In genomic region chr12:121820056-121820455, GRCh38 we compare ENCODE assay signal across 23 cellular contexts. TPM values are rescaled to one million over a fixed set of nuclear protein-coding genes. Genes with fewer than 3 reads are reported as not detected.
DNase-seq lines count a peak whose midpoint lies in the region; ATAC-seq, FAIRE-seq and TF ChIP-seq lines count a peak whose summit lies in the region.
"Had no signal": no experiment of that assay in that cellular context is flagged by ENCODE, and none has a peak within 500 bp of the region (broad histone marks: within the 10 kb centered on the region; RNA-seq: fewer than 3 reads in every experiment).

No MANE protein-coding gene starts in this region.

- TF ChIP-seq CTCF in 22Rv1 (IDR thresholded peaks at IDR 0.05), result no peak
- no peak for TF ChIP-seq CTCF in RWPE1 (conservative IDR thresholded peaks at IDR 0.05; ENCODE audit: low read depth)

- H3K79me1 ChIP-seq in neuronal stem cell (ENCODE audit: low read depth, low read length), result peaks cover 6% of the 10 kb centered on the region

- DNase-seq in GM12891 (ENCODE audit: insufficient read length, low spot score) (no peak), RWPE1 (ENCODE audit: low spot score) (no peak), neuronal stem cell (ENCODE audit: low spot score) (no peak), NCI-H510A treated with DMSO at 0.1 percent for 48 hours (lab: John Stamatoyannopoulos, UW) (no peak), A172 (ENCODE audit: low spot score) (no peak)
- DNase-seq: C1 segment of cervical spinal cord, Calu3, COR-L47, DMS53, DMS79 treated with DMSO at 0.1 percent for 48 hours, GF-D8, GM23248, H7, HFFc6 had no signal

- no peak overlapping the region for H4K91ac ChIP-seq in neuronal stem cell (ENCODE audit: low read depth, low read length, poor library complexity)

- peak; percentile 23 for FAIRE-seq in GM12891 (lab: Jason Lieb, UNC)
- FAIRE-seq: A204.1, GM12892, H1 had no signal

- CTCF ChIA-PET in RWPE1 (lab: Yijun Ruan, JAX), result interaction anchor here (1.3 kb wide), 1 partner anchor 26 kb away, joined by 3 read pairs; the partner anchor contains the start of gene RHOF

- H3K27ac ChIP-seq in 22Rv1, result 0 out of 2 replicates have a peak overlapping the region, but pooled peaks have one; percentile 14
- 0 out of 2 replicates have a peak overlapping the region, but pooled peaks have one; percentile 6 for H3K27ac ChIP-seq in RWPE1
- H3K27ac ChIP-seq in neuronal stem cell (replicated peaks; ENCODE audit: low read length), result no peak overlapping the region
- H3K27ac ChIP-seq: GM23248 had no signal

- H2BK12ac ChIP-seq in neuronal stem cell (ENCODE audit: low read length), result no peak overlapping the region

- peak overlapping the region; percentile 6 for H3K23ac ChIP-seq in neuronal stem cell (ENCODE audit: low read depth, low read length, poor library complexity)

- no peak overlapping the region for H3K14ac ChIP-seq in neuronal stem cell (ENCODE audit: low read length)

- POLR2A ChIA-PET in RWPE1 (lab: Yijun Ruan, JAX; ENCODE audit: low non-redundant PET), result no interaction called here

- no CpG with 5 or more reads among the region's 7 CpGs for WGBS in neuronal stem cell (ENCODE audit: extremely low coverage in 2 of 2, insufficient read length in 2 of 2, insufficient replicate concordance in 1 of 2), 2 donors

- ATAC-seq in HG03521 (IDR thresholded peaks at IDR 0.05; ENCODE audit: unreplicated experiment), result no peak
- ATAC-seq: HCT116 had no signal

- no peak overlapping the region for H3K4me3 ChIP-seq in neuronal stem cell (ENCODE audit: low read length in 2 of 2)
- H3K4me3 ChIP-seq: GM23248 had no signal

- H3K27me3 ChIP-seq in neuronal stem cell (ENCODE audit: control insufficient read depth in 3 of 3, insufficient read depth in 3 of 3, low read depth in 1 of 3, low read length in 3 of 3), result no peaks in the 10 kb centered on the region
- H3K27me3 ChIP-seq: BE2C had no signal

- H3K9ac ChIP-seq in neuronal stem cell (ENCODE audit: low read depth, low read length, poor library complexity), result peak overlapping the region; percentile 24
- H3K9ac ChIP-seq: GM23248 had no signal

- no peak overlapping the region for H2BK5ac ChIP-seq in neuronal stem cell (ENCODE audit: low read length)

- H3K9me3 ChIP-seq in neuronal stem cell (replicated peaks in 1 of 2; ENCODE audit: control insufficient read depth in 2 of 2, insufficient read depth in 1 of 2, low read depth in 1 of 2, low read length in 2 of 2), result no peaks in the 10 kb centered on the region
- H3K9me3 ChIP-seq: BE2C had no signal

- H3K4me1 ChIP-seq in neuronal stem cell (ENCODE audit: control insufficient read depth in 2 of 2, insufficient read depth in 1 of 2, low read depth in 1 of 2, low read length in 2 of 2), result no peaks in the 10 kb centered on the region
- H3K4me1 ChIP-seq: BE2C had no signal

- no peak overlapping the region for H4K8ac ChIP-seq in neuronal stem cell (ENCODE audit: low read depth, low read length)

- no peak overlapping the region for H3K18ac ChIP-seq in neuronal stem cell (ENCODE audit: low read length)

- H2AFZ ChIP-seq in neuronal stem cell (ENCODE audit: low read length), result no peak overlapping the region
- H2AFZ ChIP-seq: GM23248 had no signal

- no peak overlapping the region for H2BK15ac ChIP-seq in neuronal stem cell (ENCODE audit: low read length)

- peaks cover 50 to 87% of the 10 kb centered on the region in 2 donors for H3K36me3 ChIP-seq in neuronal stem cell (replicated peaks in 1 of 2; ENCODE audit: control insufficient read depth in 2 of 2, insufficient read depth in 2 of 2, low read length in 2 of 2)

- H2BK120ac ChIP-seq in neuronal stem cell (ENCODE audit: low read depth, low read length), result no peak overlapping the region

- H2AK5ac ChIP-seq in neuronal stem cell (ENCODE audit: low read depth, low read length), result no peak overlapping the region

- H3K4ac ChIP-seq in neuronal stem cell (ENCODE audit: low read length), result no peak overlapping the region

- H3K4me2 ChIP-seq in neuronal stem cell (ENCODE audit: insufficient read depth, low read length, poor library complexity, severe bottlenecking), result no peak overlapping the region

- no peak for TF ChIP-seq POLR2A in GM12891 (IDR thresholded peaks at IDR 0.05; ENCODE audit: low read depth, low read length)

TF ChIP-seq in GM12891, 5 proteins besides CTCF, POLR2A, EP300 and RAD21:
- TF ChIP-seq POU2F2 (IDR thresholded peaks at IDR 0.05; ENCODE audit: low read depth, low read length) (no peak), SPI1 (IDR thresholded peaks at IDR 0.05; ENCODE audit: low read depth, low read length) (no peak), TAF1 (IDR thresholded peaks at IDR 0.05; ENCODE audit: low read depth, low read length) (no peak), POLR2AphosphoS5 (IDR thresholded peaks at IDR 0.05; ENCODE audit: low read depth, low read length) (no peak), PAX5 (IDR thresholded peaks at IDR 0.05; ENCODE audit: insufficient read depth, low read length, severe bottlenecking) (no peak)

RNA-seq across cellular contexts. Expression of gene SETD1B, which starts 16.2 kb away (rescaled TPM):
- 3.1 TPM for polyA plus RNA-seq in GM12891 (2012; ENCODE audit: low read depth, missing spikeins)
- polyA plus RNA-seq in neuronal stem cell (2013, experiment 1 of 2), result 6.1 TPM
- polyA plus RNA-seq in neuronal stem cell (2013, experiment 2 of 2), result 6.2 TPM
- total RNA-seq in A172 (2014; rRNA removed; shearing (Covaris generic)), result 1.9 and 2.4 TPM in 2 replicates

RNA-seq across cellular contexts. Expression of gene RHOF, which starts 26.6 kb away (rescaled TPM):
- 34.6 TPM for polyA plus RNA-seq in GM12891 (2012; ENCODE audit: low read depth, missing spikeins)
- 16.5 TPM for polyA plus RNA-seq in neuronal stem cell (2013, experiment 1 of 2)
- 15.5 TPM for polyA plus RNA-seq in neuronal stem cell (2013, experiment 2 of 2)
- total RNA-seq in A172 (2014; rRNA removed; shearing (Covaris generic)), result 1.8 and 2.7 TPM in 2 replicates

RNA-seq across cellular contexts. Expression of gene HPD, which starts 38.6 kb away (rescaled TPM):
- polyA plus RNA-seq in GM12891 (2012; ENCODE audit: low read depth, missing spikeins), result 0.49 TPM
- polyA plus RNA-seq in neuronal stem cell (2013, experiment 1 of 2), result 0.13 TPM
- polyA plus RNA-seq in neuronal stem cell (2013, experiment 2 of 2), result 0.18 TPM
- 0.12 and 1.2 TPM in 2 replicates for total RNA-seq in A172 (2014; rRNA removed; shearing (Covaris generic))
- total RNA-seq: Calu3; CD4-positive, alpha-beta memory T cell; Daoy; GM23248 had no signal
- polyA plus RNA-seq: CD4-positive, alpha-beta memory T cell; GM23248 had no signal
